ENCODE assay signal across 1 cellular context in the genomic region with DNA sequence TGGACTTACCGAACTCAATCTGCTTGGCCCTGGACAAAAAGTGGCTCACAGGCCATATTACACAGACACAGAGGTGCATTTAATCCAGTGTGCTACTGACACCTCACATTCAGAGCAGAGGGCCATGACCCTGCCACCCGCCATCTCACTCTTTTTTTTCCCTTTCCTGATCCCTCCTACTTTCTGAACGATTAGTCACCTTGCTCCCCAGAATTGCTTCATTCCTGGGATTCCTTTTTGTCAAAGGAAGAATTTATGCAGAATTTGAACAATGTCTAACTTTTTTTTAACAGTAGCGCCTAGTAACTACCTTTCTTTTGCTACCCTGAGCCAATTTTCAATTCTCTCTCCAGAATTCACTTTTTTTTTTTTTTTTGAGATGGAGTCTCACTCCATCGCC.
TF ChIP-seq lines count a peak whose summit lies in the region.

No MANE protein-coding gene starts in this region.

TF ChIP-seq in GM12891, 5 proteins besides CTCF, POLR2A, EP300 and RAD21 (continued from another document):
- TF ChIP-seq POU2F2 (IDR thresholded peaks at IDR 0.05; ENCODE audit: low read depth, low read length) (no peak), POLR2AphosphoS5 (IDR thresholded peaks at IDR 0.05; ENCODE audit: low read depth, low read length) (no peak), TAF1 (IDR thresholded peaks at IDR 0.05; ENCODE audit: low read depth, low read length) (no peak), PAX5 (IDR thresholded peaks at IDR 0.05; ENCODE audit: insufficient read depth, low read length, severe bottlenecking) (no peak)
TF ChIP-seq in GM12891: peak in this region for 0.
